2 cellular contexts compared by ENCODE assay signal in the genomic region with DNA sequence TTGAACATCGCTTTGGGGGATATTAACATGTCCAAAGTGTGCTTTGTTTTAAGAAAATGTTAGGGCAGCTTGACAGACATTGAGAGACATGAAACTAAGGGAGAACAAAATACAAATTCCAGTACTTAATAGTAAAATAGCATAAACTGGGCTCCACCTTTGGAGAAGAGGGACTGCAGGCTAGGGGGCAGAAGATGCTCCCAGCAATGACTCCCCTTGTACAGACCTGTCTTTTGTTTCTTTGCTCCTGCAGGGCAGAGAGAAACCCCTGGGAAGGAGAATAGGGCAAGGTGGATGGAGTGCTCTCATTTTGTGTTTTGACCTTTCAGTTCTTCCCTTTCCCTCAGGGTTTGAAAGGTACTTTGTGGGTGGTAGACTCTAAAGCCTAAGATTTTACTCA.
TF ChIP-seq lines count a peak whose summit lies in the region.

No MANE protein-coding gene starts in this region.

TF ChIP-seq in GM23338, 12 proteins besides CTCF, POLR2A, EP300 and RAD21 (continues in another document):
- TF ChIP-seq, protein P1, sequence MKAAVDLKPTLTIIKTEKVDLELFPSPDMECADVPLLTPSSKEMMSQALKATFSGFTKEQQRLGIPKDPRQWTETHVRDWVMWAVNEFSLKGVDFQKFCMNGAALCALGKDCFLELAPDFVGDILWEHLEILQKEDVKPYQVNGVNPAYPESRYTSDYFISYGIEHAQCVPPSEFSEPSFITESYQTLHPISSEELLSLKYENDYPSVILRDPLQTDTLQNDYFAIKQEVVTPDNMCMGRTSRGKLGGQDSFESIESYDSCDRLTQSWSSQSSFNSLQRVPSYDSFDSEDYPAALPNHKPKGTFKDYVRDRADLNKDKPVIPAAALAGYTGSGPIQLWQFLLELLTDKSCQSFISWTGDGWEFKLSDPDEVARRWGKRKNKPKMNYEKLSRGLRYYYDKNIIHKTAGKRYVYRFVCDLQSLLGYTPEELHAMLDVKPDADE (IDR thresholded peaks at IDR 0.05) = no peak
- TF ChIP-seq EZH2phosphoT487 (IDR thresholded peaks at IDR 0.05; ENCODE audit: unreplicated experiment) (no peak), REST (IDR thresholded peaks at IDR 0.05; ENCODE audit: unreplicated experiment) (no peak), CREB1 (CRISPR knock-in tag; IDR thresholded peaks at IDR 0.05; ENCODE audit: low read depth) (no peak), ZNF331 (CRISPR knock-in tag; IDR thresholded peaks at IDR 0.05; ENCODE audit: low read depth) (no peak), POLR2AphosphoS5 (IDR thresholded peaks at IDR 0.05; ENCODE audit: low read depth) (no peak), JUNB (IDR thresholded peaks at IDR 0.05; ENCODE audit: unreplicated experiment) (no peak), EZH2 (IDR thresholded peaks at IDR 0.05; ENCODE audit: low read depth, unreplicated experiment) (no peak), ZNF462 (CRISPR knock-in tag; IDR thresholded peaks at IDR 0.05) (no peak), NANOG (IDR thresholded peaks at IDR 0.05; ENCODE audit: borderline replicate concordance) (no peak)

TF ChIP-seq in H1, 55 proteins besides CTCF, POLR2A, EP300 and RAD21:
- TF ChIP-seq NANOG (IDR thresholded peaks at IDR 0.05; ENCODE audit: insufficient read depth, low read depth, low read length, poor library complexity, severe bottlenecking) (no peak), BCL11A (IDR thresholded peaks at IDR 0.05; ENCODE audit: low read depth in 2 of 2, low read length in 2 of 2) (no peak), ZNF274 (IDR thresholded peaks at IDR 0.05; ENCODE audit: borderline replicate concordance, extremely low read depth, low read length) (no peak), HDAC6 (IDR thresholded peaks at IDR 0.05; ENCODE audit: low read depth, low read length) (no peak), ASH2L (IDR thresholded peaks at IDR 0.05; ENCODE audit: low read length) (no peak), EZH2 (IDR thresholded peaks at IDR 0.05; ENCODE audit: low read depth, low read length, severe bottlenecking) (no peak), CREB1 (IDR thresholded peaks at IDR 0.05) (no peak), TEAD4 (IDR thresholded peaks at IDR 0.05; ENCODE audit: low read depth, low read length) (no peak), SP2 (IDR thresholded peaks at IDR 0.05; ENCODE audit: low read length) (no peak), YY1 (IDR thresholded peaks at IDR 0.05; ENCODE audit: low read depth, low read length) (no peak), HDAC2 (IDR thresholded peaks at IDR 0.05; ENCODE audit: borderline replicate concordance in 1 of 2, low read depth in 2 of 2, low read length in 2 of 2) (no peak)
